Comparison of ENCODE assay signal across 2 cellular contexts in the genomic region with DNA sequence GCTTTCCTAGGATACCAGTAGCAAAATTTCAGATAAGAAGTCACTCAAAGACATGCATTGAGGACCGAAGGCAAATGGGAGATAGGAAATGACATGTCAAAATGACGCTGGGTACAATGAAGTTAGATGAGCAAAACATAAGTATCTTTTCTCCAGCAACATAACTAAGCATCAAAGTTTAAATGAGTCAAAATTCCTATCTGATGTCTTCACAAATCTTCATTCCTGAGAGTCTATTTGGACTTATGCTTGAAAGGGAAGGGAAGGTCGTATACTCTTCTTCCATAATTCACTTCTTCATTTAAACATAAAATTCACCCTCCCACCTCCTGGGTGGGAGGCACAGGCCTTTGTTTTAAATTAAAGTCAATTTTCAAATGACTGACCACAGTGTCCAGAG.
TF ChIP-seq lines count a peak whose summit lies in the region.

No MANE protein-coding gene starts in this region.

TF ChIP-seq in SK-N-SH treated with all-trans-retinoic acid at 6 μM for 48 hours, 23 proteins besides CTCF, POLR2A, EP300 and RAD21 (continued from another document):
- TF ChIP-seq, protein P1, sequence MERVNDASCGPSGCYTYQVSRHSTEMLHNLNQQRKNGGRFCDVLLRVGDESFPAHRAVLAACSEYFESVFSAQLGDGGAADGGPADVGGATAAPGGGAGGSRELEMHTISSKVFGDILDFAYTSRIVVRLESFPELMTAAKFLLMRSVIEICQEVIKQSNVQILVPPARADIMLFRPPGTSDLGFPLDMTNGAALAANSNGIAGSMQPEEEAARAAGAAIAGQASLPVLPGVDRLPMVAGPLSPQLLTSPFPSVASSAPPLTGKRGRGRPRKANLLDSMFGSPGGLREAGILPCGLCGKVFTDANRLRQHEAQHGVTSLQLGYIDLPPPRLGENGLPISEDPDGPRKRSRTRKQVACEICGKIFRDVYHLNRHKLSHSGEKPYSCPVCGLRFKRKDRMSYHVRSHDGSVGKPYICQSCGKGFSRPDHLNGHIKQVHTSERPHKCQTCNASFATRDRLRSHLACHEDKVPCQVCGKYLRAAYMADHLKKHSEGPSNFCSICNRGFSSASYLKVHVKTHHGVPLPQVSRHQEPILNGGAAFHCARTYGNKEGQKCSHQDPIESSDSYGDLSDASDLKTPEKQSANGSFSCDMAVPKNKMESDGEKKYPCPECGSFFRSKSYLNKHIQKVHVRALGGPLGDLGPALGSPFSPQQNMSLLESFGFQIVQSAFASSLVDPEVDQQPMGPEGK (CRISPR knock-in tag; IDR thresholded peaks at IDR 0.05; ENCODE audit: borderline replicate concordance): no peak
- no peak for TF ChIP-seq ZC3H10 (CRISPR knock-in tag; IDR thresholded peaks at IDR 0.05)
- TF ChIP-seq ZNF70 (CRISPR knock-in tag; IDR thresholded peaks at IDR 0.05): no peak
- TF ChIP-seq ZNF565 (CRISPR knock-in tag; conservative IDR thresholded peaks at IDR 0.05; ENCODE audit: low read depth): no peak
- no peak for TF ChIP-seq ZFP30 (CRISPR knock-in tag; IDR thresholded peaks at IDR 0.05)

TF ChIP-seq in SK-N-SH, 30 proteins besides CTCF, POLR2A, EP300 and RAD21 (continued from another document):
- TF ChIP-seq, protein P2, sequence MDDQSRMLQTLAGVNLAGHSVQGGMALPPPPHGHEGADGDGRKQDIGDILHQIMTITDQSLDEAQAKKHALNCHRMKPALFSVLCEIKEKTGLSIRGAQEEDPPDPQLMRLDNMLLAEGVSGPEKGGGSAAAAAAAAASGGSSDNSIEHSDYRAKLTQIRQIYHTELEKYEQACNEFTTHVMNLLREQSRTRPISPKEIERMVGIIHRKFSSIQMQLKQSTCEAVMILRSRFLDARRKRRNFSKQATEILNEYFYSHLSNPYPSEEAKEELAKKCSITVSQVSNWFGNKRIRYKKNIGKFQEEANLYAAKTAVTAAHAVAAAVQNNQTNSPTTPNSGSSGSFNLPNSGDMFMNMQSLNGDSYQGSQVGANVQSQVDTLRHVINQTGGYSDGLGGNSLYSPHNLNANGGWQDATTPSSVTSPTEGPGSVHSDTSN (IDR thresholded peaks at IDR 0.05): no peak
- TF ChIP-seq, protein P3, sequence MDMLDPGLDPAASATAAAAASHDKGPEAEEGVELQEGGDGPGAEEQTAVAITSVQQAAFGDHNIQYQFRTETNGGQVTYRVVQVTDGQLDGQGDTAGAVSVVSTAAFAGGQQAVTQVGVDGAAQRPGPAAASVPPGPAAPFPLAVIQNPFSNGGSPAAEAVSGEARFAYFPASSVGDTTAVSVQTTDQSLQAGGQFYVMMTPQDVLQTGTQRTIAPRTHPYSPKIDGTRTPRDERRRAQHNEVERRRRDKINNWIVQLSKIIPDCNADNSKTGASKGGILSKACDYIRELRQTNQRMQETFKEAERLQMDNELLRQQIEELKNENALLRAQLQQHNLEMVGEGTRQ (IDR thresholded peaks at IDR 0.05; ENCODE audit: borderline replicate concordance, low read depth, low read length): no peak
